ENCODE assay signal across 22 cellular contexts in genomic region chr4:105232374-105232773, GRCh38.
"Had no signal": no experiment of that assay in that cellular context is flagged by ENCODE, and none has a peak within 500 bp of the region (broad histone marks: within the 10 kb centered on the region; RNA-seq: fewer than 3 reads in every experiment).

No MANE protein-coding gene starts in this region.

- H3K4me3 ChIP-seq: cardiac muscle cell had no signal

- ATAC-seq: activated CD4-positive, CD25-positive, alpha-beta regulatory T cell treated with anti-CD3 and anti-CD28 coated beads, Interleukin-2, amount 50 U/mL, for 24 hours; activated CD8-positive, alpha-beta T cell treated with anti-CD3 and anti-CD28 coated beads, Interleukin-2, amount 10 ng/mL, durations not matched to agents 7 days and 5 days; Panc1 had no signal

- H3K9me3 Mint-ChIP-seq: T-helper 1 cell treated with Interleukin-12 subunit alpha and Interleukin-12 subunit beta and Interleukin-4 antibody, amounts not matched to agents 30 μg/mL and 1 μg/mL, for 36 hours had no signal

- H3K27ac Mint-ChIP-seq: activated CD8-positive, alpha-beta T cell treated with anti-CD3 and anti-CD28 coated beads, Interleukin-2, amount 10 ng/mL, durations not matched to agents 7 days and 5 days; T-helper 1 cell treated with Interleukin-12 subunit alpha and Interleukin-12 subunit beta and Interleukin-4 antibody, amounts not matched to agents 30 μg/mL and 1 μg/mL, for 36 hours had no signal

- H3K27ac ChIP-seq: brain microvascular endothelial cell, cardiac muscle cell had no signal

- H3K4me3 Mint-ChIP-seq: activated CD8-positive, alpha-beta T cell treated with anti-CD3 and anti-CD28 coated beads, Interleukin-2, amount 10 ng/mL, durations not matched to agents 7 days and 5 days; T-helper 1 cell treated with Interleukin-12 subunit alpha and Interleukin-12 subunit beta and Interleukin-4 antibody, amounts not matched to agents 30 μg/mL and 1 μg/mL, for 36 hours had no signal

- H3K27me3 ChIP-seq: brain microvascular endothelial cell, cardiac muscle cell had no signal

- DNase-seq: activated CD4-positive, alpha-beta T cell treated with anti-CD3 and anti-CD28 coated beads for 4 hours; activated CD8-positive, alpha-beta memory T cell treated with anti-CD3 and anti-CD28 coated beads, Interleukin-2, amount 50 U/mL, for 48 hours; activated CD8-positive, alpha-beta T cell treated with anti-CD3 and anti-CD28 coated beads, Interleukin-2, amount 10 ng/mL, durations not matched to agents 7 days and 5 days; activated naive CD4-positive, alpha-beta T cell treated with anti-CD3 and anti-CD28 coated beads, Interleukin-2, amount 50 U/mL, for 16 hours; activated T-cell treated with anti-CD3 and anti-CD28 coated beads, Interleukin-2, amount 50 U/mL, for 1 hour; amygdala; brain microvascular endothelial cell; MM.1S; NCI-H1105; NCI-H1436; NCI-H1694 treated with DMSO at 0.1 percent for 48 hours; NCI-H2029 treated with DMSO at 0.1 percent for 48 hours; NCI-H510A treated with DMSO at 0.1 percent for 48 hours; NCI-H69; NK-92 treated with Interleukin-12 subunit alpha and Interleukin-12 subunit beta, amount 100 ng/mL, for 24 hours; OCI-M1; RPMI8226; SHP77 had no signal
